Comparison of ENCODE assay signal across 8 cellular contexts in genomic region chr7:55343002-55343781, GRCh38.
"Had no signal": no experiment of that assay in that cellular context is flagged by ENCODE, and none has a peak within 500 bp of the region (broad histone marks: within the 10 kb centered on the region; RNA-seq: fewer than 3 reads in every experiment).

No MANE protein-coding gene starts in this region.

- H3K36me3 Mint-ChIP-seq: IgD-negative memory B cell had no signal

- H3K4me1 Mint-ChIP-seq: H9, IgD-negative memory B cell had no signal

- H3K27ac Mint-ChIP-seq: H9, HFFc6, IgD-negative memory B cell had no signal

- H3K27me3 Mint-ChIP-seq: IgD-negative memory B cell had no signal

- H3K9me3 Mint-ChIP-seq: HFFc6 had no signal

- H3K27ac ChIP-seq: GM23248, HL-60 had no signal

- DNase-seq: GM23248, GOT3, H9, HCEC 1CT, HFFc6, KG1 had no signal

- H3K9ac ChIP-seq: GM23248 had no signal

- H3K4me3 Mint-ChIP-seq: H9, HFFc6, IgD-negative memory B cell had no signal

- H2AFZ ChIP-seq: GM23248 had no signal

- H3K4me3 ChIP-seq: GM23248 had no signal
